In genomic region chr5:109388407-109388806, GRCh38 we compare ENCODE assay signal across 18 cellular contexts. TPM values are rescaled to one million over a fixed set of nuclear protein-coding genes. Genes with fewer than 3 reads are reported as not detected.
DNase-seq lines count a peak whose midpoint lies in the region; ATAC-seq, FAIRE-seq and TF ChIP-seq lines count a peak whose summit lies in the region.
"Had no signal": no experiment of that assay in that cellular context is flagged by ENCODE, and none has a peak within 500 bp of the region (broad histone marks: within the 10 kb centered on the region; RNA-seq: fewer than 3 reads in every experiment).

No MANE protein-coding gene starts in this region.

- in situ Hi-C loops in astrocyte of the spinal cord (cut with HindIII; ENCODE audit: low sequenced_read_pairs) = no loop called here

- no peak overlapping the region for H3K4me3 ChIP-seq in CD8-positive, alpha-beta T cell (ENCODE audit: low read depth, low read length)
- H3K4me3 ChIP-seq in HUES48 (ENCODE audit: low read depth, low read length) (no peak overlapping the region), astrocyte of the spinal cord (ENCODE audit: low read depth, low read length) (no peak overlapping the region), keratinocyte (ENCODE audit: control insufficient read depth in 2 of 3, extremely low read depth in 1 of 3, insufficient read depth in 2 of 3, low read depth in 1 of 3, low read length in 3 of 3) (no peak overlapping the region)
- H3K4me3 ChIP-seq: lower lobe of right lung, SK-N-MC, spleen had no signal

- H3K79me2 ChIP-seq in keratinocyte (ENCODE audit: control insufficient read depth, insufficient read depth, low read length) = peaks cover 46% of the 10 kb centered on the region

- peaks cover 84% of the 10 kb centered on the region for H3K4me1 Mint-ChIP-seq in CD8-positive, alpha-beta T cell (ENCODE audit: low read depth)

- no peak overlapping the region for H3K27ac ChIP-seq in CD8-positive, alpha-beta T cell (ENCODE audit: low read depth, low read length)
- H3K27ac ChIP-seq in HUES48 (ENCODE audit: low read depth, low read length) (peak overlapping the region; percentile 9), keratinocyte (ENCODE audit: control insufficient read depth, insufficient read depth, low read length) (peak overlapping the region; percentile 15)
- H3K27ac ChIP-seq: lower lobe of right lung, SK-N-MC, spleen had no signal

- H4K20me1 ChIP-seq in keratinocyte (ENCODE audit: control insufficient read depth, extremely low read depth, insufficient read depth, low read length) = peaks cover 4% of the 10 kb centered on the region

- H3K9ac ChIP-seq in HUES48 (ENCODE audit: low read depth, low read length) (no peak overlapping the region), keratinocyte (ENCODE audit: control insufficient read depth, extremely low read depth, insufficient read depth, low read length) (no peak overlapping the region)

- TF ChIP-seq CTCF in CD8-positive, alpha-beta T cell (IDR thresholded peaks at IDR 0.05) = no peak
- TF ChIP-seq CTCF in astrocyte of the spinal cord (IDR thresholded peaks at IDR 0.05; ENCODE audit: low read depth, low read length) (no peak), keratinocyte (optimal IDR thresholded peaks at IDR 0.05 in 1 of 3, IDR thresholded peaks at IDR 0.05 in 1 of 3, conservative IDR thresholded peaks at IDR 0.05 in 1 of 3; ENCODE audit: extremely low read depth in 1 of 3, insufficient read depth in 2 of 3, low read length in 3 of 3) (no peak)

- intact Hi-C loops in CD8-positive, alpha-beta T cell (cut with DNase I, micrococcal nuclease) = no loop called here

- peak overlapping the region; percentile 21 for H3K4me3 Mint-ChIP-seq in CD8-positive, alpha-beta T cell
- H3K4me3 Mint-ChIP-seq: activated B cell treated with CpG ODN at 0.5 μM for 24 hours; effector memory CD8-positive, alpha-beta T cell had no signal

- no peaks in the 10 kb centered on the region for H3K27me3 Mint-ChIP-seq in CD8-positive, alpha-beta T cell (ENCODE audit: low read depth)
- H3K27me3 Mint-ChIP-seq: activated B cell treated with CpG ODN at 0.5 μM for 24 hours; effector memory CD8-positive, alpha-beta T cell had no signal

- FAIRE-seq in keratinocyte (lab: Jason Lieb, UNC) = no peak

- no peaks in the 10 kb centered on the region for H3K27me3 ChIP-seq in CD8-positive, alpha-beta T cell (ENCODE audit: insufficient read depth, low read length)
- H3K27me3 ChIP-seq in HUES48 (ENCODE audit: control insufficient read depth, insufficient read depth, low read length) (no peaks in the 10 kb centered on the region), keratinocyte (ENCODE audit: control insufficient read depth, extremely low read depth, insufficient read depth, low read length) (no peaks in the 10 kb centered on the region)
- H3K27me3 ChIP-seq: spleen had no signal

- CTCF ChIA-PET in CD8-positive, alpha-beta T cell (lab: Charles Lee) = no interaction called here

- no peaks in the 10 kb centered on the region for H3K36me3 ChIP-seq in CD8-positive, alpha-beta T cell (ENCODE audit: insufficient read depth, low read length)
- H3K36me3 ChIP-seq in HUES48 (ENCODE audit: control insufficient read depth, insufficient read depth, low read length) = no peaks in the 10 kb centered on the region
- no peaks in the 10 kb centered on the region for H3K36me3 ChIP-seq in keratinocyte (ENCODE audit: control insufficient read depth in 2 of 2, extremely low read depth in 1 of 2, insufficient read depth in 2 of 2, low read length in 2 of 2)
- H3K36me3 ChIP-seq: lower lobe of right lung had no signal

- H3K9me3 ChIP-seq in CD8-positive, alpha-beta T cell (ENCODE audit: low read length) = no peaks in the 10 kb centered on the region
- H3K9me3 ChIP-seq in HUES48 (ENCODE audit: control insufficient read depth, insufficient read depth, low read length) (no peaks in the 10 kb centered on the region), keratinocyte (ENCODE audit: control insufficient read depth, low read depth, low read length) (no peaks in the 10 kb centered on the region)
- H3K9me3 ChIP-seq: lower lobe of right lung, spleen had no signal

- no peak overlapping the region for H2AFZ ChIP-seq in keratinocyte (ENCODE audit: control insufficient read depth, low read length)

- peaks cover 36% of the 10 kb centered on the region for H3K4me1 ChIP-seq in CD8-positive, alpha-beta T cell (ENCODE audit: insufficient read depth, low read length)
- no peaks in the 10 kb centered on the region for H3K4me1 ChIP-seq in HUES48 (ENCODE audit: control insufficient read depth, insufficient read depth, low read length)
- peaks cover 20% of the 10 kb centered on the region for H3K4me1 ChIP-seq in keratinocyte (ENCODE audit: control insufficient read depth, extremely low read depth, insufficient read depth, low read length)

- POLR2A ChIA-PET in CD8-positive, alpha-beta T cell (lab: Charles Lee) = no interaction called here

- no peak for ATAC-seq in CD8-positive, alpha-beta T cell
- no peak for ATAC-seq in HG03442 (IDR thresholded peaks at IDR 0.05; ENCODE audit: unreplicated experiment)
- ATAC-seq: effector memory CD8-positive, alpha-beta T cell; lower lobe of right lung had no signal

- H3K9me3 Mint-ChIP-seq in CD8-positive, alpha-beta T cell = no peaks in the 10 kb centered on the region
- H3K9me3 Mint-ChIP-seq: activated B cell treated with CpG ODN at 0.5 μM for 24 hours; effector memory CD8-positive, alpha-beta T cell had no signal

- H3K27ac Mint-ChIP-seq in CD8-positive, alpha-beta T cell = peak overlapping the region; percentile 3
- H3K27ac Mint-ChIP-seq: activated B cell treated with CpG ODN at 0.5 μM for 24 hours had no signal

- no peaks in the 10 kb centered on the region for H3K9me1 ChIP-seq in keratinocyte (ENCODE audit: control insufficient read depth, extremely low read depth, insufficient read depth, low read length)

- H3K4me2 ChIP-seq in keratinocyte (ENCODE audit: control insufficient read depth, extremely low read depth, insufficient read depth, low read depth, low read length) = peak overlapping the region; percentile 30

- dilution Hi-C loops in keratinocyte (cut with MboI; ENCODE audit: extremely low pct_ligation_motif_present, low sequenced_read_pairs) = no loop called here

- peaks cover 35% of the 10 kb centered on the region for H3K36me3 Mint-ChIP-seq in CD8-positive, alpha-beta T cell

- DNase-seq in CD8-positive, alpha-beta T cell = no peak
- DNase-seq in astrocyte of the spinal cord (ENCODE audit: low read depth, low spot score) = peak; percentile 26
- DNase-seq in keratinocyte (ENCODE audit: low read depth, low spot score) = no peak
- DNase-seq in COLO668 (lab: John Stamatoyannopoulos, UW; ENCODE audit: unreplicated experiment) = no peak
- DNase-seq in central memory CD4-positive, alpha-beta T cell = no peak
- DNase-seq in hippocampal formation (lab: John Stamatoyannopoulos, UW) = no peak
- DNase-seq: activated B cell treated with CpG ODN at 0.5 μM for 24 hours; activated T-cell treated with anti-CD3 and anti-CD28 coated beads for 4 hours; amygdala; effector memory CD8-positive, alpha-beta T cell; hypothalamus; lower lobe of right lung; NCI-H1930; NK-92 treated with Interleukin-12 subunit alpha and Interleukin-12 subunit beta, amount 100 ng/mL, for 24 hours; spleen had no signal

RNA-seq across cellular contexts. Expression of gene PJA2, which starts 21.4 kb away (rescaled TPM):
- total RNA-seq in CD8-positive, alpha-beta T cell = 10 to 100 TPM; 89.3 to 94.4 TPM
- 28.1 to 49.3 TPM (median 38.5 TPM) in 3 replicates for polyA plus RNA-seq in keratinocyte
- 39.3 TPM for polyA plus RNA-seq in keratinocyte (2011; ENCODE audit: low read depth)
- polyA plus RNA-seq in keratinocyte (2011; cell fraction: cytosol; rRNA removed) = 24.3 and 46.9 TPM in 2 replicates
- 37.7 and 49.6 TPM in 2 replicates for polyA plus RNA-seq in keratinocyte (2011; cell fraction: nucleus; rRNA removed)
- 26.3 and 34.2 TPM in 2 replicates for polyA plus RNA-seq in keratinocyte (2012; ENCODE audit: low replicate concordance)
- 17.2 to 67.4 TPM (median 42.4 TPM) in 3 replicates for polyA minus RNA-seq in keratinocyte
- 33.6 TPM for polyA minus RNA-seq in keratinocyte (2011; cell fraction: cytosol; rRNA and poly(A)+ RNA removed)
- polyA minus RNA-seq in keratinocyte (2011; cell fraction: nucleus; rRNA and poly(A)+ RNA removed) = 32.6 and 65.2 TPM in 2 replicates
